Comparison of ENCODE assay signal across 8 cellular contexts in genomic region chr13:53732664-53733063, GRCh38.
"Had no signal": no experiment of that assay in that cellular context is flagged by ENCODE, and none has a peak within 500 bp of the region (broad histone marks: within the 10 kb centered on the region; RNA-seq: fewer than 3 reads in every experiment).

No MANE protein-coding gene starts in this region.

- H3K4me3 ChIP-seq: GM23338 had no signal

- FAIRE-seq: H1, H54, HepG2 had no signal

- H3K27ac ChIP-seq: HL-60 had no signal

- DNase-seq: H9, HCEC 1CT, KBM-7 had no signal

- ATAC-seq: GM23338, HepG2 had no signal
